In genomic region chr4:140357868-140358267, GRCh38 we compare ENCODE assay signal across 20 cellular contexts. TPM values are rescaled to one million over a fixed set of nuclear protein-coding genes. Genes with fewer than 3 reads are reported as not detected.
DNase-seq lines count a peak whose midpoint lies in the region; ATAC-seq, FAIRE-seq and TF ChIP-seq lines count a peak whose summit lies in the region.
"Had no signal": no experiment of that assay in that cellular context is flagged by ENCODE, and none has a peak within 500 bp of the region (broad histone marks: within the 10 kb centered on the region; RNA-seq: fewer than 3 reads in every experiment).

No MANE protein-coding gene starts in this region.

- no peak for DNase-seq in GM18507 (ENCODE audit: extremely low spot score, insufficient read length, low read depth)
- DNase-seq in endodermal cell = peak; percentile 54
- DNase-seq in mucosa of descending colon = no peak
- peak; percentile 47 for DNase-seq in small intestine
- no peak for DNase-seq in AG20443 (ENCODE audit: low spot score)
- DNase-seq in NCI-H1105 (lab: John Stamatoyannopoulos, UW) = no peak
- DNase-seq in DMS53 treated with DMSO at 0.1 percent for 48 hours (lab: John Stamatoyannopoulos, UW; ENCODE audit: unreplicated experiment) = no peak
- DNase-seq: 8988T; Calu3; CD8-positive, alpha-beta T cell; DND-41; EL; HCEC 1CT; IMR-90 had no signal

- FAIRE-seq in GM18507 (lab: Jason Lieb, UNC) = peak; percentile 21
- FAIRE-seq in small intestine (lab: Jason Lieb, UNC) = peak; percentile 47
- FAIRE-seq: GM12878, H54 had no signal

- peak overlapping the region; percentile 37 for H3K27ac Mint-ChIP-seq in endodermal cell
- H3K27ac Mint-ChIP-seq: B cell; CD8-positive, alpha-beta T cell; GM23338 had no signal

- intact Hi-C loops in mucosa of descending colon (cut with DNase I, micrococcal nuclease) = no loop called here

- no peak overlapping the region for H3K9ac ChIP-seq in endodermal cell (ENCODE audit: extremely low read depth, low read length, poor library complexity, severe bottlenecking)
- H3K9ac ChIP-seq: BLaER1 treated with 17β-estradiol and CSF1 and Interleukin-3, amounts not matched to agents 10 nM and 100 nM had no signal

- H3K27me3 Mint-ChIP-seq in endodermal cell (ENCODE audit: insufficient read depth) = peaks cover 5% of the 10 kb centered on the region

- H3K9me3 Mint-ChIP-seq in endodermal cell = no peaks in the 10 kb centered on the region
- H3K9me3 Mint-ChIP-seq: CD8-positive, alpha-beta T cell; GM23338 had no signal

- ATAC-seq in mucosa of descending colon = peak; percentile 69
- ATAC-seq: CD8-positive, alpha-beta T cell; GM12878; GM23338 had no signal

- H3K27me3 ChIP-seq in endodermal cell (ENCODE audit: control insufficient read depth, insufficient read depth, low read length, poor library complexity, severe bottlenecking) = no peaks in the 10 kb centered on the region
- no peaks in the 10 kb centered on the region for H3K27me3 ChIP-seq in small intestine (ENCODE audit: control insufficient read depth in 2 of 2, insufficient read depth in 2 of 2, low read length in 2 of 2)
- H3K27me3 ChIP-seq: BLaER1 treated with 17β-estradiol and CSF1 and Interleukin-3, amounts not matched to agents 10 nM and 100 nM had no signal

- H3K9me3 ChIP-seq in endodermal cell (ENCODE audit: control insufficient read depth, low read length) (no peaks in the 10 kb centered on the region), mucosa of descending colon (no peaks in the 10 kb centered on the region), small intestine (ENCODE audit: control insufficient read depth, low read depth) (no peaks in the 10 kb centered on the region)
- H3K9me3 ChIP-seq: BLaER1 treated with 17β-estradiol and CSF1 and Interleukin-3, amounts not matched to agents 10 nM and 100 nM had no signal

- no peak overlapping the region for H3K4me3 Mint-ChIP-seq in endodermal cell
- H3K4me3 Mint-ChIP-seq: B cell; CD8-positive, alpha-beta T cell; GM23338 had no signal

- H3K27ac ChIP-seq in endodermal cell (ENCODE audit: low read depth, low read length) = no peak overlapping the region
- no peak overlapping the region for H3K27ac ChIP-seq in small intestine (ENCODE audit: low read depth in 1 of 2, low read length in 1 of 2)
- H3K27ac ChIP-seq: BLaER1 treated with 17β-estradiol and CSF1 and Interleukin-3, amounts not matched to agents 10 nM and 100 nM; HL-60 had no signal

- H3K36me3 ChIP-seq in endodermal cell (ENCODE audit: control insufficient read depth, insufficient read depth, low read length) (no peaks in the 10 kb centered on the region), mucosa of descending colon (ENCODE audit: low read depth) (no peaks in the 10 kb centered on the region), small intestine (ENCODE audit: control insufficient read depth in 2 of 2, insufficient read depth in 2 of 2, low read length in 2 of 2) (no peaks in the 10 kb centered on the region)
- H3K36me3 ChIP-seq: BLaER1 treated with 17β-estradiol and CSF1 and Interleukin-3, amounts not matched to agents 10 nM and 100 nM had no signal

- H3K4me1 Mint-ChIP-seq in endodermal cell = peaks cover 35% of the 10 kb centered on the region
- H3K4me1 Mint-ChIP-seq: GM23338 had no signal

- TF ChIP-seq CTCF in endodermal cell (conservative IDR thresholded peaks at IDR 0.05) = no peak
- TF ChIP-seq CTCF in mucosa of descending colon (IDR thresholded peaks at IDR 0.05) = no peak

- peaks cover 6% of the 10 kb centered on the region for H3K4me1 ChIP-seq in endodermal cell (ENCODE audit: control insufficient read depth, insufficient read depth, low read length)
- peaks cover 10% of the 10 kb centered on the region for H3K4me1 ChIP-seq in mucosa of descending colon (ENCODE audit: low read depth)
- peaks cover 0 to 4% of the 10 kb centered on the region in 2 donors for H3K4me1 ChIP-seq in small intestine (ENCODE audit: control insufficient read depth in 2 of 2, insufficient read depth in 1 of 2, low read depth in 1 of 2, low read length in 1 of 2)

- H3K36me3 Mint-ChIP-seq in endodermal cell (ENCODE audit: low read depth) = no peaks in the 10 kb centered on the region
- H3K36me3 Mint-ChIP-seq: CD8-positive, alpha-beta T cell had no signal

- H3K4me3 ChIP-seq in endodermal cell (ENCODE audit: low read length) (peak overlapping the region; percentile 26), mucosa of descending colon (no peak overlapping the region), small intestine (ENCODE audit: low read depth in 1 of 2, low read length in 2 of 2) (no peak overlapping the region)
- H3K4me3 ChIP-seq: BLaER1 treated with 17β-estradiol and CSF1 and Interleukin-3, amounts not matched to agents 10 nM and 100 nM; GM12878; GM23338 had no signal

- 41 to 46% methylated on average over 2 to 3 of the region's 3 CpGs for WGBS in endodermal cell (ENCODE audit: insufficient coverage in 1 of 2, insufficient read length in 1 of 2), 2 experiments
- WGBS in small intestine, 3 donors = 26 to 51% (median 42%) methylated on average over 3 of the region's 3 CpGs

RNA-seq across cellular contexts. Expression of gene SCOC, which starts 15.6 kb away (rescaled TPM):
- total RNA-seq in endodermal cell = 10 to 100 TPM; 60.8 to 79.9 TPM
- polyA plus RNA-seq in endodermal cell (2013, experiment 1 of 2) = 98.4 TPM
- 103 TPM for polyA plus RNA-seq in endodermal cell (2013, experiment 2 of 2)
- 10 to 100 TPM; 41.1 to 52.8 (median 51.3) TPM for total RNA-seq in mucosa of descending colon
- 10 to 100 TPM; 55.9 to 81.9 (median 62.9) TPM for polyA plus RNA-seq in small intestine

Comparison
In these comparisons a context has a peak if more than half of its experiments do, and no peak if none do; other contexts are left out.
1. DNase-seq: peak in endodermal cell (single experiment) and small intestine (single experiment); none in GM18507 (single experiment), mucosa of descending colon (0 of 3), AG20443 (single experiment), NCI-H1105 (single experiment) and DMS53 treated with DMSO at 0.1 percent for 48 hours (single experiment).